In genomic region chr18:67518566-67518965, GRCh38 we compare ENCODE assay signal across 19 cellular contexts. TPM values are rescaled to one million over a fixed set of nuclear protein-coding genes. Genes with fewer than 3 reads are reported as not detected.
DNase-seq lines count a peak whose midpoint lies in the region; ATAC-seq, FAIRE-seq and TF ChIP-seq lines count a peak whose summit lies in the region.
"Had no signal": no experiment of that assay in that cellular context is flagged by ENCODE, and none has a peak within 500 bp of the region (broad histone marks: within the 10 kb centered on the region; RNA-seq: fewer than 3 reads in every experiment).

No MANE protein-coding gene starts in this region.

- H3K9me3 ChIP-seq in mammary epithelial cell (replicated peaks; ENCODE audit: insufficient read depth, low read length) (no peaks in the 10 kb centered on the region), sigmoid colon (no peaks in the 10 kb centered on the region), small intestine (ENCODE audit: control insufficient read depth, low read depth) (no peaks in the 10 kb centered on the region)
- H3K9me3 ChIP-seq: BLaER1 treated with 17β-estradiol and CSF1 and Interleukin-3, amounts not matched to agents 10 nM and 100 nM had no signal

- DNase-seq in MCF 10A (ENCODE audit: unreplicated experiment) (peak; percentile 33), mammary epithelial cell (no peak), dorsolateral prefrontal cortex (no peak), sigmoid colon (no peak), small intestine (no peak)
- DNase-seq: GF-D8, GOT3, NCI-H1930, NCI-H2171, NCI-H446, NCI-H748 treated with DMSO at 0.1 percent for 48 hours, PC-3 had no signal

- no peak overlapping the region for H2AFZ ChIP-seq in mammary epithelial cell (ENCODE audit: low read depth, low read length)

- H4K20me1 ChIP-seq in mammary epithelial cell (ENCODE audit: insufficient read depth, low read length), result no peaks in the 10 kb centered on the region
- H4K20me1 ChIP-seq: BLaER1 treated with 17β-estradiol and CSF1 and Interleukin-3, amounts not matched to agents 10 nM and 100 nM had no signal

- peak overlapping the region; percentile 32 for H3K4me3 Mint-ChIP-seq in MCF 10A (ENCODE audit: unreplicated experiment)

- intact Hi-C loops in MCF 10A (cut with micrococcal nuclease) (loop anchor here (5.0 to 10.0 kb wide), 3 partner anchors 74 to 1216 kb away; no protein-coding TSS in a partner anchor), mammary epithelial cell (cut with micrococcal nuclease) (loop anchor here (5.0 to 10.0 kb wide), 4 partner anchors 189 to 759 kb away; no protein-coding TSS in a partner anchor), dorsolateral prefrontal cortex (cut with DNase I) (loop anchor here in 1 of 2 donors (5.0 kb wide), 1 partner anchor 1104 kb away; no protein-coding TSS in a partner anchor), sigmoid colon (cut with DNase I) (loop anchor here (5.0 kb wide), 2 partner anchors 1104 to 1194 kb away; no protein-coding TSS in a partner anchor)

- CTCF ChIA-PET in MCF 10A (lab: Yijun Ruan, JAX) (interaction anchor here (0.7 to 2.1 kb wide), 5 partner anchors 71 to 1106 kb away, joined by 3 to 4 read pairs (median 3); no protein-coding TSS in a partner anchor), mammary epithelial cell (lab: Charles Lee; ENCODE audit: low non-redundant PET) (no interaction called here)

- TF ChIP-seq EP300 in sigmoid colon (IDR thresholded peaks at IDR 0.05), result no peak

- H3K4me3 ChIP-seq in mammary epithelial cell (replicated peaks in 1 of 3; ENCODE audit: insufficient read depth in 1 of 3, low read depth in 2 of 3, low read length in 3 of 3) (no peak overlapping the region), dorsolateral prefrontal cortex (no peak overlapping the region), sigmoid colon (no peak overlapping the region), small intestine (ENCODE audit: low read depth in 1 of 2, low read length in 2 of 2) (no peak overlapping the region)
- H3K4me3 ChIP-seq: BLaER1 treated with 17β-estradiol and CSF1 and Interleukin-3, amounts not matched to agents 10 nM and 100 nM had no signal

- POLR2A ChIA-PET in MCF 10A (lab: Yijun Ruan, JAX), result interaction anchor here (0.6 to 6.3 kb wide), 8 partner anchors 9 to 1127 kb away, joined by 3 to 64 read pairs (median 4); no protein-coding TSS in a partner anchor

- H3K4me1 Mint-ChIP-seq in MCF 10A (ENCODE audit: insufficient read depth, unreplicated experiment), result peaks cover 65% of the 10 kb centered on the region

- TF ChIP-seq POLR2A in sigmoid colon (IDR thresholded peaks at IDR 0.05), result no peak

- no peak for FAIRE-seq in small intestine (lab: Jason Lieb, UNC)
- FAIRE-seq: GM12892 had no signal

- WGBS in mammary epithelial cell (ENCODE audit: low coverage, missing lambda C conversion rate), result 87% methylated on average over 5 of the region's 5 CpGs
- WGBS in sigmoid colon, 2 donors, result 85 to 93% methylated on average over 5 of the region's 5 CpGs
- 85 to 91% (median 86%) methylated on average over 5 of the region's 5 CpGs for WGBS in small intestine, 3 donors

- no TSS peak for BruUV-seq in MCF 10A (replicated peaks; lab: Mats Ljungman, UMichigan)
- BruUV-seq in mammary epithelial cell (replicated peaks; lab: Mats Ljungman, UMichigan), result no TSS peak

- peaks cover 20% of the 10 kb centered on the region for H3K79me2 ChIP-seq in mammary epithelial cell (ENCODE audit: insufficient read depth, low read length)

- H3K27me3 ChIP-seq in mammary epithelial cell (ENCODE audit: insufficient read depth, low read length), result no peaks in the 10 kb centered on the region
- H3K27me3 ChIP-seq in dorsolateral prefrontal cortex, result no peaks in the 10 kb centered on the region
- no peaks in the 10 kb centered on the region for H3K27me3 ChIP-seq in sigmoid colon
- peaks cover 0 to 3% of the 10 kb centered on the region in 2 donors for H3K27me3 ChIP-seq in small intestine (ENCODE audit: control insufficient read depth in 2 of 2, insufficient read depth in 2 of 2, low read length in 2 of 2)

- no peak overlapping the region for H3K9ac ChIP-seq in mammary epithelial cell (ENCODE audit: insufficient read depth, low read length)
- H3K9ac ChIP-seq: BLaER1 treated with 17β-estradiol and CSF1 and Interleukin-3, amounts not matched to agents 10 nM and 100 nM had no signal

- ATAC-seq in HG03139 (IDR thresholded peaks at IDR 0.05; ENCODE audit: unreplicated experiment) (no peak), GM18502 (IDR thresholded peaks at IDR 0.05; ENCODE audit: poor library complexity, unreplicated experiment) (no peak), HG02852 (IDR thresholded peaks at IDR 0.05; ENCODE audit: unreplicated experiment) (no peak)
- ATAC-seq: PC-3 had no signal

- H3K27ac ChIP-seq in mammary epithelial cell (ENCODE audit: insufficient read depth, low read depth, low read length) (no peak overlapping the region), dorsolateral prefrontal cortex (peak overlapping the region in 38 of 59 donors; percentile 9 to 99 (median 94)), sigmoid colon (peak overlapping the region; percentile 81 to 93 (median 92)), small intestine (ENCODE audit: low read depth in 1 of 2, low read length in 1 of 2) (no peak overlapping the region)
- H3K27ac ChIP-seq: BLaER1 treated with 17β-estradiol and CSF1 and Interleukin-3, amounts not matched to agents 10 nM and 100 nM; RWPE1 had no signal

- H3K9me3 Mint-ChIP-seq in MCF 10A (ENCODE audit: unreplicated experiment), result no peaks in the 10 kb centered on the region
- H3K9me3 Mint-ChIP-seq: IgD-negative memory B cell had no signal

- dilution Hi-C loops in mammary epithelial cell (cut with HindIII; ENCODE audit: low sequenced_read_pairs), result no loop called here

- peaks cover 25% of the 10 kb centered on the region for H3K36me3 Mint-ChIP-seq in MCF 10A (ENCODE audit: insufficient read depth, unreplicated experiment)
- H3K36me3 Mint-ChIP-seq: IgD-negative memory B cell had no signal

- H3K36me3 ChIP-seq in mammary epithelial cell (ENCODE audit: insufficient read depth, low read length) (no peaks in the 10 kb centered on the region), sigmoid colon (no peaks in the 10 kb centered on the region), small intestine (ENCODE audit: control insufficient read depth in 2 of 2, insufficient read depth in 2 of 2, low read length in 2 of 2) (no peaks in the 10 kb centered on the region)
- H3K36me3 ChIP-seq: BLaER1 treated with 17β-estradiol and CSF1 and Interleukin-3, amounts not matched to agents 10 nM and 100 nM had no signal

- no peak overlapping the region for H3K4me2 ChIP-seq in mammary epithelial cell (ENCODE audit: insufficient read depth, low read depth, low read length)
- H3K4me2 ChIP-seq: BLaER1 treated with 17β-estradiol and CSF1 and Interleukin-3, amounts not matched to agents 10 nM and 100 nM had no signal

- H3K27me3 Mint-ChIP-seq in MCF 10A (ENCODE audit: insufficient read depth, unreplicated experiment), result no peaks in the 10 kb centered on the region

- no peak for TF ChIP-seq CTCF in MCF 10A (IDR thresholded peaks at IDR 0.05; ENCODE audit: unreplicated experiment)
- no peak for TF ChIP-seq CTCF in mammary epithelial cell (conservative IDR thresholded peaks at IDR 0.05 in 1 of 2, IDR thresholded peaks at IDR 0.05 in 1 of 2; ENCODE audit: extremely low read depth in 1 of 2, insufficient read depth in 1 of 2, low read depth in 1 of 2, low read length in 2 of 2)
- no peak for TF ChIP-seq CTCF in dorsolateral prefrontal cortex (IDR thresholded peaks at IDR 0.05 in 54 of 56, conservative IDR thresholded peaks at IDR 0.05 in 2 of 56; ENCODE audit: low read depth in 1 of 56, partially characterized antibody in 56 of 56)
- no peak for TF ChIP-seq CTCF in sigmoid colon (IDR thresholded peaks at IDR 0.05)

- peak overlapping the region; percentile 68 for H3K27ac Mint-ChIP-seq in MCF 10A (ENCODE audit: low read depth, unreplicated experiment)

- in situ Hi-C loops in mammary epithelial cell (cut with MboI; ENCODE audit: low sequenced_read_pairs in 2 of 2), result loop anchor here (10.0 kb wide), 2 partner anchors 304 to 1106 kb away; no protein-coding TSS in a partner anchor

- peaks cover 16% of the 10 kb centered on the region for H3K4me1 ChIP-seq in mammary epithelial cell (ENCODE audit: insufficient read depth, low read length)
- H3K4me1 ChIP-seq in sigmoid colon, result peaks cover 0 to 53% (median 32%) of the 10 kb centered on the region in 4 donors
- H3K4me1 ChIP-seq in small intestine (ENCODE audit: control insufficient read depth in 2 of 2, insufficient read depth in 1 of 2, low read depth in 1 of 2, low read length in 1 of 2), result peaks cover 0 to 5% of the 10 kb centered on the region in 2 donors

RNA-seq across cellular contexts. Expression of gene DSEL, which starts 2.0 kb away (rescaled TPM):
- total RNA-seq in MCF 10A (2022) (14.9 and 19.0 TPM in 2 replicates), mammary epithelial cell (1 to 10 TPM; 4.8 to 6.0 TPM), dorsolateral prefrontal cortex (10 to 100 TPM in 117 of 120 experiments, 1 to 10 TPM in 3; 7.3 to 35.4 (median 16.0) TPM), sigmoid colon (10 to 100 TPM in 3 of 4 donors, 1 to 10 TPM in 1; 7.9 to 15.3 (median 13.0) TPM)
- polyA plus RNA-seq in mammary epithelial cell (3.6 TPM), sigmoid colon (under 1 TPM; 0.23 to 0.93 (median 0.60) TPM), small intestine (1 to 10 TPM in 1 of 3 donors, under 1 TPM in 1, not detected in 1; 0.27 to 1.3 TPM)
- 11.2 TPM for polyA minus RNA-seq in mammary epithelial cell
- polyA plus RNA-seq: IgD-negative memory B cell had no signal

Comparison
In these comparisons a context has a peak if more than half of its experiments do, and no peak if none do; other contexts are left out.
1. H3K27ac ChIP-seq: peak in dorsolateral prefrontal cortex (38 of 59) and sigmoid colon (4 of 4); none in mammary epithelial cell (single experiment) and small intestine (0 of 2).